ENCODE assay signal across 31 cellular contexts in the genomic region with DNA sequence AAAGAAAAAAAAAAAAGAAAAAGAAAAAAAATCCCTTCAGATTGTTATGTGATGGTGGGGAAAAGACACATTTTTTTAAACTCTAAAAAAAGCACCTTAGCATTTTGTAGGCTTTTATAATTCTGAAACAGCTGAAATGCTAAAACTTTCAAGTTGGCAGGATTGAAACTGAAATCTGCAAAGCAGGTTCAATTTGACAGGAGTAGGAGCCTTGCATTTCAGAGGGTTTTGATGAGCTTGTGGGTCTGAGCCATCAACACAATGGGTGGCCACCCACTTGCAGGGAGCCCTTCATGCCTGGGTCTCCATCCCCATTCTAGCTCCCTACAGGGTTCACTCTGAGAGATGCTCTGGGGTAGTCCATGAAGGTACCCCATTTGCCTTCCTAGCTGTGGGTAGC. TPM values are rescaled to one million over a fixed set of nuclear protein-coding genes. Genes with fewer than 3 reads are reported as not detected.
"Had no signal": no experiment of that assay in that cellular context is flagged by ENCODE, and none has a peak within 500 bp of the region (broad histone marks: within the 10 kb centered on the region; RNA-seq: fewer than 3 reads in every experiment).

No MANE protein-coding gene starts in this region.

- H3K27ac ChIP-seq: adrenal gland, body of pancreas, coronary artery, esophagus muscularis mucosa, foreskin keratinocyte, gastrocnemius medialis, heart left ventricle had no signal

- H3K9me3 ChIP-seq: adrenal gland, body of pancreas, esophagus muscularis mucosa, gastrocnemius medialis had no signal

- H3K36me3 ChIP-seq: adrenal gland, esophagus muscularis mucosa, gastrocnemius medialis, heart left ventricle had no signal

- H3K4me1 ChIP-seq: adrenal gland, body of pancreas, esophagus muscularis mucosa, foreskin keratinocyte, gastrocnemius medialis, heart left ventricle had no signal

- H3K27me3 ChIP-seq: adrenal gland, body of pancreas, foreskin keratinocyte, gastrocnemius medialis had no signal

- DNase-seq: activated CD4-positive, alpha-beta memory T cell treated with anti-CD3 and anti-CD28 coated beads for 36 hours; activated CD4-positive, alpha-beta T cell treated with anti-CD3 and anti-CD28 coated beads for 36 hours; activated CD4-positive, alpha-beta T cell treated with anti-CD3 and anti-CD28 coated beads, Interleukin-2, amount 10 ng/mL, durations not matched to agents 24 days and 14 days; activated CD4-positive, CD25-positive, alpha-beta regulatory T cell; activated CD4-positive, CD25-positive, alpha-beta regulatory T cell treated with anti-CD3 and anti-CD28 coated beads, Interleukin-2, amount 50 U/mL, for 72 hours; activated CD8-positive, alpha-beta memory T cell treated with anti-CD3 and anti-CD28 coated beads, Interleukin-2, amount 10 ng/mL, durations not matched to agents 7 days and 5 days; activated CD8-positive, alpha-beta memory T cell treated with anti-CD3 and anti-CD28 coated beads, Interleukin-2, amount 50 U/mL, for 4 hours; activated CD8-positive, alpha-beta T cell treated with anti-CD3 and anti-CD28 coated beads, Interleukin-2, amount 10 ng/mL, durations not matched to agents 7 days and 5 days; activated effector memory CD4-positive, alpha-beta T cell treated with anti-CD3 and anti-CD28 coated beads, Interleukin-2, amount 50 U/mL, for 16 hours; activated naive CD4-positive, alpha-beta T cell treated with anti-CD3 and anti-CD28 coated beads for 36 hours; activated naive CD8-positive, alpha-beta T cell treated with anti-CD3 and anti-CD28 coated beads for 36 hours; activated naive CD8-positive, alpha-beta T cell treated with anti-CD3 and anti-CD28 coated beads, Interleukin-2, amount 50 U/mL, for 24 hours; activated T-cell treated with anti-CD3 and anti-CD28 coated beads, Interleukin-2, amount 50 U/mL, for 1 hour; activated T-cell treated with anti-CD3 and anti-CD28 coated beads, Interleukin-2, amount 50 U/mL, for 48 hours; adrenal gland; aorta; body of pancreas; effector CD4-positive, alpha-beta T cell; effector memory CD8-positive, alpha-beta T cell; erythroblast; foreskin keratinocyte; gastrocnemius medialis; glutamatergic neuron; heart left ventricle; T-helper 2 cell had no signal

- H3K4me3 ChIP-seq: adrenal gland, body of pancreas, coronary artery, esophagus muscularis mucosa, gastrocnemius medialis, heart left ventricle had no signal

RNA-seq across cellular contexts. Expression of gene CACNG3, which starts 33.2 kb away (rescaled TPM):
- total RNA-seq: activated CD4-positive, alpha-beta memory T cell treated with anti-CD3 and anti-CD28 coated beads for 36 hours; activated CD4-positive, alpha-beta T cell treated with anti-CD3 and anti-CD28 coated beads for 36 hours; activated CD4-positive, alpha-beta T cell treated with anti-CD3 and anti-CD28 coated beads, Interleukin-2, amount 10 ng/mL, durations not matched to agents 24 days and 14 days; activated CD8-positive, alpha-beta memory T cell treated with anti-CD3 and anti-CD28 coated beads for 36 hours; activated CD8-positive, alpha-beta memory T cell treated with anti-CD3 and anti-CD28 coated beads, Interleukin-2, amount 10 ng/mL, durations not matched to agents 7 days and 5 days; activated CD8-positive, alpha-beta T cell treated with anti-CD3 and anti-CD28 coated beads, Interleukin-2, amount 10 ng/mL, durations not matched to agents 7 days and 5 days; activated naive CD4-positive, alpha-beta T cell treated with anti-CD3 and anti-CD28 coated beads for 36 hours; activated naive CD8-positive, alpha-beta T cell treated with anti-CD3 and anti-CD28 coated beads for 36 hours; activated T-helper 1 cell treated with anti-CD3 and anti-CD28 coated beads, Interleukin-12 subunit alpha, Interleukin-12 subunit beta, Interleukin-2, Interleukin-4 antibody, amounts not matched to agents 30 ng/mL and 10 ng/mL and 1 ng/mL, durations not matched to agents 14 hours and 24 hours and 36 hours; activated T-helper 2 cell treated with anti-CD3 and anti-CD28 coated beads, Interferon-gamma antibody, Interleukin-2, Interleukin-4, amounts not matched to agents 10 μg/mL and 5 μg/mL and 100 μg/mL, durations not matched to agents 14 hours and 24 hours and 36 hours; aorta; body of pancreas; esophagus muscularis mucosa; foreskin keratinocyte; gastrocnemius medialis; heart left ventricle; T-helper 1 cell treated with Interleukin-12 subunit alpha and Interleukin-12 subunit beta and Interleukin-4 antibody, amounts not matched to agents 30 ng/mL and 1 ng/mL, for 36 hours had no signal
